Comparison of ENCODE assay signal across 26 cellular contexts in genomic region chr11:84345027-84345426, GRCh38.
"Had no signal": no experiment of that assay in that cellular context is flagged by ENCODE, and none has a peak within 500 bp of the region (broad histone marks: within the 10 kb centered on the region; RNA-seq: fewer than 3 reads in every experiment).

No MANE protein-coding gene starts in this region.

- FAIRE-seq: endometrium, islet of Langerhans, keratinocyte had no signal

- H3K4me3 ChIP-seq: colonic mucosa, esophagus squamous epithelium, gastrocnemius medialis, heart right ventricle, left lung, lower lobe of right lung, mucosa of descending colon had no signal

- H3K9me3 ChIP-seq: colonic mucosa, esophagus squamous epithelium, gastrocnemius medialis, heart right ventricle, left lung, lower lobe of right lung, mucosa of descending colon had no signal

- H3K36me3 ChIP-seq: colonic mucosa, esophagus squamous epithelium, gastrocnemius medialis, heart right ventricle, left lung, lower lobe of right lung had no signal

- H3K27me3 ChIP-seq: colonic mucosa, esophagus squamous epithelium, gastrocnemius medialis, heart right ventricle, left lung had no signal

- DNase-seq: colonic mucosa; cortex of kidney; effector CD8-positive, alpha-beta T cell; effector memory CD8-positive, alpha-beta T cell; endodermal cell; erythroblast; esophagus squamous epithelium; foreskin fibroblast; foreskin melanocyte; gastrocnemius medialis; glutamatergic neuron; head of caudate nucleus; heart right ventricle; hippocampal formation; left cardiac atrium; left lung; left ventricle myocardium superior; lower lobe of right lung; mesenchymal stem cell; mucosa of descending colon; naive B cell had no signal

- ATAC-seq: effector memory CD8-positive, alpha-beta T cell; esophagus mucosa; gastrocnemius medialis; heart right ventricle; left cardiac atrium; left lung; left ventricle myocardium superior; lower lobe of right lung; mucosa of descending colon had no signal

- H3K27ac ChIP-seq: colonic mucosa, epithelial cell of prostate, esophagus squamous epithelium, gastrocnemius medialis, heart right ventricle, left lung, lower lobe of right lung had no signal

- H3K4me1 ChIP-seq: colonic mucosa, esophagus squamous epithelium, gastrocnemius medialis, heart right ventricle, left lung, lower lobe of right lung had no signal
